ENCODE assay signal across 17 cellular contexts in genomic region chr1:216532399-216532798, GRCh38.
DNase-seq lines count a peak whose midpoint lies in the region; ATAC-seq and TF ChIP-seq lines count a peak whose summit lies in the region.
"Had no signal": no experiment of that assay in that cellular context is flagged by ENCODE, and none has a peak within 500 bp of the region (broad histone marks: within the 10 kb centered on the region; RNA-seq: fewer than 3 reads in every experiment).

No MANE protein-coding gene starts in this region.

- no peaks in the 10 kb centered on the region for H3K4me1 Mint-ChIP-seq in CD4-positive, alpha-beta memory T cell

- DNase-seq in NCI-H2227 (lab: John Stamatoyannopoulos, UW; ENCODE audit: unreplicated experiment) (peak; percentile 7), NCI-H2227 treated with DMSO at 0.1 percent for 48 hours (lab: John Stamatoyannopoulos, UW) (no peak), NCI-H2081 treated with DMSO at 0.1 percent for 48 hours (lab: John Stamatoyannopoulos, UW) (peak; percentile 75), dorsolateral prefrontal cortex (no peak), NCI-H345 (lab: John Stamatoyannopoulos, UW) (no peak), NCI-H446 (lab: John Stamatoyannopoulos, UW) (no peak)
- DNase-seq in CD4-positive, alpha-beta memory T cell = no peak
- DNase-seq: 8988T; CD8-positive, alpha-beta T cell; DMS79; Karpas-422; MG63; NCI-H510A; NK-92 treated with Interleukin-12 subunit alpha and Interleukin-12 subunit beta, amount 100 ng/mL, for 24 hours; SHP77 treated with DMSO at 0.1 percent for 48 hours had no signal

- H3K4me1 ChIP-seq in CD4-positive, alpha-beta memory T cell (ENCODE audit: insufficient read depth, low read length) = no peaks in the 10 kb centered on the region

- no peak overlapping the region for H3K4me3 Mint-ChIP-seq in CD4-positive, alpha-beta memory T cell
- H3K4me3 Mint-ChIP-seq: CD8-positive, alpha-beta T cell; T-helper 1 cell treated with Interleukin-12 subunit alpha and Interleukin-12 subunit beta and Interleukin-4 antibody, amounts not matched to agents 30 μg/mL and 1 μg/mL, for 36 hours had no signal

- no peaks in the 10 kb centered on the region for H3K36me3 ChIP-seq in CD4-positive, alpha-beta memory T cell (ENCODE audit: insufficient read depth, low read length)
- H3K36me3 ChIP-seq: MG63 had no signal

- no peaks in the 10 kb centered on the region for H3K9me3 ChIP-seq in CD4-positive, alpha-beta memory T cell (ENCODE audit: control insufficient read depth in 1 of 2, low read length in 2 of 2)
- H3K9me3 ChIP-seq: MG63 had no signal

- CTCF ChIA-PET in CD4-positive, alpha-beta memory T cell (lab: Charles Lee; ENCODE audit: partially characterized antibody) = no interaction called here

- H3K4me3 ChIP-seq in dorsolateral prefrontal cortex = peak overlapping the region in 58 of 59 donors; percentile 26 to 73 (median 56)
- no peak overlapping the region for H3K4me3 ChIP-seq in CD4-positive, alpha-beta memory T cell (ENCODE audit: low read length in 2 of 2)

- POLR2A ChIA-PET in CD4-positive, alpha-beta memory T cell (lab: Charles Lee; ENCODE audit: partially characterized antibody) = no interaction called here

- H3K27me3 Mint-ChIP-seq in CD4-positive, alpha-beta memory T cell = no peaks in the 10 kb centered on the region

- no peak for TF ChIP-seq CTCF in dorsolateral prefrontal cortex (IDR thresholded peaks at IDR 0.05 in 54 of 56, conservative IDR thresholded peaks at IDR 0.05 in 2 of 56; ENCODE audit: low read depth in 1 of 56, partially characterized antibody in 56 of 56)

- H3K27ac ChIP-seq in dorsolateral prefrontal cortex = peak overlapping the region in 1 of 59 donors; percentile 47
- no peak overlapping the region for H3K27ac ChIP-seq in CD4-positive, alpha-beta memory T cell (ENCODE audit: low read depth, low read length)

- H3K9me3 Mint-ChIP-seq in CD4-positive, alpha-beta memory T cell = peaks cover 0 to 11% (median 5%) of the 10 kb centered on the region in 8 donors
- H3K9me3 Mint-ChIP-seq: T-helper 1 cell treated with Interleukin-12 subunit alpha and Interleukin-12 subunit beta and Interleukin-4 antibody, amounts not matched to agents 30 μg/mL and 1 μg/mL, for 36 hours had no signal

- no peaks in the 10 kb centered on the region for H3K36me3 Mint-ChIP-seq in CD4-positive, alpha-beta memory T cell
- H3K36me3 Mint-ChIP-seq: CD8-positive, alpha-beta T cell had no signal

- ATAC-seq in GM18498 (IDR thresholded peaks at IDR 0.05; ENCODE audit: unreplicated experiment) = no peak
- ATAC-seq: CD8-positive, alpha-beta T cell had no signal

- no peaks in the 10 kb centered on the region for H3K27me3 ChIP-seq in dorsolateral prefrontal cortex
- no peaks in the 10 kb centered on the region for H3K27me3 ChIP-seq in CD4-positive, alpha-beta memory T cell (ENCODE audit: insufficient read depth, low read length)
- H3K27me3 ChIP-seq: MG63 had no signal

- no peak overlapping the region for H3K27ac Mint-ChIP-seq in CD4-positive, alpha-beta memory T cell
- H3K27ac Mint-ChIP-seq: CD8-positive, alpha-beta T cell; T-helper 1 cell treated with Interleukin-12 subunit alpha and Interleukin-12 subunit beta and Interleukin-4 antibody, amounts not matched to agents 30 μg/mL and 1 μg/mL, for 36 hours had no signal

- intact Hi-C loops in dorsolateral prefrontal cortex (cut with DNase I) = no loop called here
- intact Hi-C loops in CD4-positive, alpha-beta memory T cell (cut with micrococcal nuclease) = no loop called here

Comparison
In these comparisons a context has a peak if more than half of its experiments do, and no peak if none do; other contexts are left out.
1. DNase-seq: peak in NCI-H2227 (single experiment) and NCI-H2081 treated with DMSO at 0.1 percent for 48 hours (single experiment); none in NCI-H2227 treated with DMSO at 0.1 percent for 48 hours (single experiment), dorsolateral prefrontal cortex (0 of 10), NCI-H345 (single experiment), NCI-H446 (0 of 2) and CD4-positive, alpha-beta memory T cell (0 of 5).
2. H3K4me3 ChIP-seq: peak in dorsolateral prefrontal cortex (58 of 59); none in CD4-positive, alpha-beta memory T cell (0 of 2).